13 cellular contexts compared by ENCODE assay signal in genomic region chr17:4719684-4720221, GRCh38. TPM values are rescaled to one million over a fixed set of nuclear protein-coding genes. Genes with fewer than 3 reads are reported as not detected.
DNase-seq lines count a peak whose midpoint lies in the region; ATAC-seq and TF ChIP-seq lines count a peak whose summit lies in the region.
"Had no signal": no experiment of that assay in that cellular context is flagged by ENCODE, and none has a peak within 500 bp of the region (broad histone marks: within the 10 kb centered on the region; RNA-seq: fewer than 3 reads in every experiment).

No MANE protein-coding gene starts in this region.

- POLR2A ChIA-PET in CD4-positive, alpha-beta memory T cell (lab: Charles Lee; ENCODE audit: partially characterized antibody): interaction anchor here (1.0 to 2.9 kb wide), 2 partner anchors 8 to 11 kb away, joined by 5 to 11 read pairs; partner anchors contain the start of gene MED11
- POLR2A ChIA-PET in activated CD4-positive, alpha-beta memory T cell treated with anti-CD3 and anti-CD28 coated beads, Interleukin-2, amount 10 ng/mL, durations not matched to agents 7 days and 5 days (lab: Charles Lee): interaction anchor here (3.1 kb wide), 1 partner anchor 9 kb away, joined by 22 read pairs; the partner anchor contains the start of gene ARRB2
- POLR2A ChIA-PET in CD4-positive, alpha-beta T cell (lab: Charles Lee): no interaction called here

- H3K27ac ChIP-seq in 22Rv1: peak overlapping the region; percentile 84; the same call in 1 of the 2 replicates
- no peak overlapping the region for H3K27ac ChIP-seq in CD4-positive, alpha-beta memory T cell (ENCODE audit: low read depth, low read length)
- no peak overlapping the region for H3K27ac ChIP-seq in CD4-positive, alpha-beta T cell (ENCODE audit: low read depth, low read length)
- H3K27ac ChIP-seq: epithelial cell of prostate, HL-60 had no signal

- H3K4me3 Mint-ChIP-seq in CD4-positive, alpha-beta memory T cell: no peak overlapping the region
- no peak overlapping the region for H3K4me3 Mint-ChIP-seq in activated CD4-positive, alpha-beta memory T cell treated with anti-CD3 and anti-CD28 coated beads, Interleukin-2, amount 10 ng/mL, durations not matched to agents 7 days and 5 days
- no peak overlapping the region for H3K4me3 Mint-ChIP-seq in CD4-positive, alpha-beta T cell
- H3K4me3 Mint-ChIP-seq: activated T-cell treated with anti-CD3 and anti-CD28 coated beads, Interleukin-2, amount 50 U/mL, for 4 hours had no signal

- TF ChIP-seq CTCF in 22Rv1 (IDR thresholded peaks at IDR 0.05): no peak
- TF ChIP-seq CTCF in CD4-positive, alpha-beta T cell (IDR thresholded peaks at IDR 0.05): no peak

- peaks cover 22% of the 10 kb centered on the region for H3K4me1 ChIP-seq in CD4-positive, alpha-beta memory T cell (ENCODE audit: insufficient read depth, low read length)

- no peaks in the 10 kb centered on the region for H3K27me3 Mint-ChIP-seq in CD4-positive, alpha-beta memory T cell
- H3K27me3 Mint-ChIP-seq in activated CD4-positive, alpha-beta memory T cell treated with anti-CD3 and anti-CD28 coated beads, Interleukin-2, amount 10 ng/mL, durations not matched to agents 7 days and 5 days: no peaks in the 10 kb centered on the region
- H3K27me3 Mint-ChIP-seq in CD4-positive, alpha-beta T cell: no peaks in the 10 kb centered on the region

- peaks cover 45% of the 10 kb centered on the region for H3K36me3 ChIP-seq in CD4-positive, alpha-beta memory T cell (ENCODE audit: insufficient read depth, low read length)

- intact Hi-C loops in CD4-positive, alpha-beta memory T cell (cut with micrococcal nuclease): no loop called here
- intact Hi-C loops in posterior vena cava (cut with DNase I): no loop called here
- intact Hi-C loops in CD4-positive, alpha-beta T cell (cut with DNase I, micrococcal nuclease): loop anchor here in 1 of 2 experiments (10.0 kb wide), 1 partner anchor 355 kb away; the partner anchor contains the start of gene ZFP3

- no peaks in the 10 kb centered on the region for H3K9me3 ChIP-seq in CD4-positive, alpha-beta memory T cell (ENCODE audit: control insufficient read depth in 1 of 2, low read length in 2 of 2)
- H3K9me3 ChIP-seq in CD4-positive, alpha-beta T cell (ENCODE audit: control insufficient read depth, low read length): no peaks in the 10 kb centered on the region

- no peak for ATAC-seq in CD4-positive, alpha-beta T cell (ENCODE audit: poor library complexity)
- ATAC-seq: activated T-cell treated with anti-CD3 and anti-CD28 coated beads, Interleukin-2, amount 50 U/mL, for 4 hours had no signal

- peaks cover 40 to 51% of the 10 kb centered on the region in 2 donors for H3K36me3 Mint-ChIP-seq in CD4-positive, alpha-beta memory T cell
- peaks cover 70% of the 10 kb centered on the region for H3K36me3 Mint-ChIP-seq in activated CD4-positive, alpha-beta memory T cell treated with anti-CD3 and anti-CD28 coated beads, Interleukin-2, amount 10 ng/mL, durations not matched to agents 7 days and 5 days (ENCODE audit: low read depth)
- H3K36me3 Mint-ChIP-seq in CD4-positive, alpha-beta T cell (ENCODE audit: low read depth): peaks cover 70% of the 10 kb centered on the region

- no peaks in the 10 kb centered on the region for H3K9me3 Mint-ChIP-seq in CD4-positive, alpha-beta memory T cell
- H3K9me3 Mint-ChIP-seq in activated CD4-positive, alpha-beta memory T cell treated with anti-CD3 and anti-CD28 coated beads, Interleukin-2, amount 10 ng/mL, durations not matched to agents 7 days and 5 days: no peaks in the 10 kb centered on the region
- H3K9me3 Mint-ChIP-seq in CD4-positive, alpha-beta T cell: no peaks in the 10 kb centered on the region
- H3K9me3 Mint-ChIP-seq: activated T-cell treated with anti-CD3 and anti-CD28 coated beads, Interleukin-2, amount 50 U/mL, for 4 hours had no signal

- H3K27me3 ChIP-seq in CD4-positive, alpha-beta memory T cell (ENCODE audit: insufficient read depth, low read length): no peaks in the 10 kb centered on the region
- H3K27me3 ChIP-seq in CD4-positive, alpha-beta T cell (ENCODE audit: control insufficient read depth, insufficient read depth, low read length): no peaks in the 10 kb centered on the region

- no peak for DNase-seq in CD4-positive, alpha-beta memory T cell
- no peak for DNase-seq in activated CD4-positive, alpha-beta memory T cell treated with anti-CD3 and anti-CD28 coated beads, Interleukin-2, amount 10 ng/mL, durations not matched to agents 7 days and 5 days
- peak; percentile 18 for DNase-seq in kidney tubule cell (ENCODE audit: low spot score)
- DNase-seq in GDM1 (lab: John Stamatoyannopoulos, UW): no peak
- no peak for DNase-seq in posterior vena cava (ENCODE audit: low spot score)
- DNase-seq in CD4-positive, alpha-beta T cell: no peak
- DNase-seq in ureter (ENCODE audit: low spot score): no peak
- DNase-seq: activated T-cell treated with anti-CD3 and anti-CD28 coated beads, Interleukin-2, amount 50 U/mL, for 4 hours had no signal

- H3K4me3 ChIP-seq in CD4-positive, alpha-beta memory T cell (ENCODE audit: low read length in 2 of 2): no peak overlapping the region

- H3K27ac Mint-ChIP-seq in CD4-positive, alpha-beta memory T cell: peak overlapping the region in 4 of 7 donors; percentile 1 to 69 (median 61)
- H3K27ac Mint-ChIP-seq in activated CD4-positive, alpha-beta memory T cell treated with anti-CD3 and anti-CD28 coated beads, Interleukin-2, amount 10 ng/mL, durations not matched to agents 7 days and 5 days: peak overlapping the region; percentile 5
- no peak overlapping the region for H3K27ac Mint-ChIP-seq in CD4-positive, alpha-beta T cell

- H3K4me1 Mint-ChIP-seq in CD4-positive, alpha-beta memory T cell: peaks cover 14 to 29% (median 18%) of the 10 kb centered on the region in 4 donors
- H3K4me1 Mint-ChIP-seq in activated CD4-positive, alpha-beta memory T cell treated with anti-CD3 and anti-CD28 coated beads, Interleukin-2, amount 10 ng/mL, durations not matched to agents 7 days and 5 days: peaks cover 62% of the 10 kb centered on the region
- H3K4me1 Mint-ChIP-seq in CD4-positive, alpha-beta T cell (ENCODE audit: low read depth): peaks cover 21% of the 10 kb centered on the region

- CTCF ChIA-PET in CD4-positive, alpha-beta memory T cell (lab: Charles Lee; ENCODE audit: partially characterized antibody): no interaction called here
- CTCF ChIA-PET in activated CD4-positive, alpha-beta memory T cell treated with anti-CD3 and anti-CD28 coated beads, Interleukin-2, amount 10 ng/mL, durations not matched to agents 7 days and 5 days (lab: Charles Lee): no interaction called here
- CTCF ChIA-PET in CD4-positive, alpha-beta T cell (lab: Charles Lee): no interaction called here

RNA-seq across cellular contexts. Expression of gene ARRB2, which starts 9.3 kb away (rescaled TPM):
- 100 to 1,000 TPM; 340 to 341 TPM for total RNA-seq in CD4-positive, alpha-beta memory T cell
- polyA plus RNA-seq in CD4-positive, alpha-beta memory T cell: 10 to 100 TPM; 54.5 to 56.7 TPM
- 100 to 1,000 TPM; 372 to 378 TPM for total RNA-seq in activated CD4-positive, alpha-beta memory T cell treated with anti-CD3 and anti-CD28 coated beads, Interleukin-2, amount 10 ng/mL, durations not matched to agents 7 days and 5 days
- total RNA-seq in posterior vena cava (10 to 100 TPM; 50.7 to 63.8 TPM), ureter (40.8 TPM)
- 100 to 1,000 TPM; 210 to 220 TPM for total RNA-seq in CD4-positive, alpha-beta T cell

RNA-seq across cellular contexts. Expression of gene MED11, which starts 11.5 kb away (rescaled TPM):
- 10 to 100 TPM; 31.7 to 35.4 TPM for total RNA-seq in CD4-positive, alpha-beta memory T cell
- polyA plus RNA-seq in CD4-positive, alpha-beta memory T cell: 10 to 100 TPM; 37.5 to 54.0 TPM
- total RNA-seq in activated CD4-positive, alpha-beta memory T cell treated with anti-CD3 and anti-CD28 coated beads, Interleukin-2, amount 10 ng/mL, durations not matched to agents 7 days and 5 days: 10 to 100 TPM; 24.6 to 25.3 TPM
- total RNA-seq in posterior vena cava (10 to 100 TPM in 1 of 2 donors, 1 to 10 TPM in 1; 10.0 to 10.8 TPM), ureter (19.5 TPM)
- 1 to 10 TPM; 2.3 to 3.0 TPM for total RNA-seq in CD4-positive, alpha-beta T cell

RNA-seq across cellular contexts. Expression of gene PELP1, which starts 15.8 kb away (rescaled TPM):
- 10 to 100 TPM; 78.0 to 81.8 TPM for total RNA-seq in CD4-positive, alpha-beta memory T cell
- polyA plus RNA-seq in CD4-positive, alpha-beta memory T cell: 10 to 100 TPM in 1 of 2 donors, 1 to 10 TPM in 1; 6.0 to 11.1 TPM
- 10 to 100 TPM; 67.7 to 69.2 TPM for total RNA-seq in activated CD4-positive, alpha-beta memory T cell treated with anti-CD3 and anti-CD28 coated beads, Interleukin-2, amount 10 ng/mL, durations not matched to agents 7 days and 5 days
- total RNA-seq in posterior vena cava (10 to 100 TPM; 33.3 to 37.8 TPM), ureter (56.9 TPM)
- total RNA-seq in CD4-positive, alpha-beta T cell: 10 to 100 TPM; 34.1 to 37.2 TPM

RNA-seq across cellular contexts. Expression of gene ZMYND15, which starts 19.9 kb away (rescaled TPM):
- under 1 TPM; 0.41 to 0.44 TPM for total RNA-seq in CD4-positive, alpha-beta memory T cell
- under 1 TPM in 1 of 2 donors, not detected in 1; 0.15 TPM for polyA plus RNA-seq in CD4-positive, alpha-beta memory T cell
- under 1 TPM in 1 of 2 experiments, not detected in 1; 0.10 TPM for total RNA-seq in activated CD4-positive, alpha-beta memory T cell treated with anti-CD3 and anti-CD28 coated beads, Interleukin-2, amount 10 ng/mL, durations not matched to agents 7 days and 5 days
- 1 to 10 TPM; 1.1 to 1.2 TPM for total RNA-seq in posterior vena cava
- 1 to 10 TPM; 3.1 to 3.3 TPM for total RNA-seq in CD4-positive, alpha-beta T cell
- total RNA-seq in ureter: 1.7 TPM
- total RNA-seq: M059J, RPMI7951 had no signal

RNA-seq across cellular contexts. Expression of gene CXCL16, which starts 20.0 kb away (rescaled TPM):
- 1 to 10 TPM; 3.2 to 3.4 TPM for total RNA-seq in CD4-positive, alpha-beta memory T cell
- 1 to 10 TPM; 1.8 to 3.8 TPM for polyA plus RNA-seq in CD4-positive, alpha-beta memory T cell
- total RNA-seq in activated CD4-positive, alpha-beta memory T cell treated with anti-CD3 and anti-CD28 coated beads, Interleukin-2, amount 10 ng/mL, durations not matched to agents 7 days and 5 days: 1 to 10 TPM; 2.2 to 2.6 TPM
- 10 to 100 TPM; 14.8 to 20.4 TPM for total RNA-seq in posterior vena cava
- total RNA-seq in CD4-positive, alpha-beta T cell: 10 to 100 TPM; 24.8 to 25.8 TPM
- 26.8 TPM for total RNA-seq in ureter
